In genomic region chr17:80312621-80313135, GRCh38 we compare ENCODE assay signal across 11 cellular contexts.
"Had no signal": no experiment of that assay in that cellular context is flagged by ENCODE, and none has a peak within 500 bp of the region (broad histone marks: within the 10 kb centered on the region; RNA-seq: fewer than 3 reads in every experiment).

No MANE protein-coding gene starts in this region.

- ATAC-seq: psoas muscle, WTC11 had no signal

- DNase-seq: activated CD4-positive, alpha-beta T cell treated with anti-CD3 and anti-CD28 coated beads for 48 hours; foreskin melanocyte; psoas muscle; sigmoid colon; stimulated activated CD4-positive, alpha-beta T cell treated with anti-CD3 and anti-CD28 coated beads, Interleukin-12 subunit alpha, Interleukin-12 subunit beta, amount 100 ng/mL, for 4 hours; stimulated activated naive CD4-positive, alpha-beta T cell treated with Interleukin-2 at 50 U/mL for 16 hours; upper lobe of left lung had no signal

- H3K4me1 Mint-ChIP-seq: nephron, WTC11 had no signal

- H3K9me3 Mint-ChIP-seq: activated T-helper 1 cell treated with anti-CD3 and anti-CD28 coated beads, Interleukin-12 subunit alpha, Interleukin-12 subunit beta, Interleukin-2, Interleukin-4 antibody, amounts not matched to agents 30 ng/mL and 10 ng/mL and 1 ng/mL, durations not matched to agents 14 hours and 24 hours and 36 hours; nephron had no signal

- H3K27ac Mint-ChIP-seq: nephron, WTC11 had no signal

- H3K4me3 Mint-ChIP-seq: activated naive CD8-positive, alpha-beta T cell; activated T-helper 1 cell treated with anti-CD3 and anti-CD28 coated beads, Interleukin-12 subunit alpha, Interleukin-12 subunit beta, Interleukin-2, Interleukin-4 antibody, amounts not matched to agents 30 ng/mL and 10 ng/mL and 1 ng/mL, durations not matched to agents 14 hours and 24 hours and 36 hours; nephron; WTC11 had no signal

- H3K27me3 Mint-ChIP-seq: activated naive CD8-positive, alpha-beta T cell had no signal
